In the genomic region with DNA sequence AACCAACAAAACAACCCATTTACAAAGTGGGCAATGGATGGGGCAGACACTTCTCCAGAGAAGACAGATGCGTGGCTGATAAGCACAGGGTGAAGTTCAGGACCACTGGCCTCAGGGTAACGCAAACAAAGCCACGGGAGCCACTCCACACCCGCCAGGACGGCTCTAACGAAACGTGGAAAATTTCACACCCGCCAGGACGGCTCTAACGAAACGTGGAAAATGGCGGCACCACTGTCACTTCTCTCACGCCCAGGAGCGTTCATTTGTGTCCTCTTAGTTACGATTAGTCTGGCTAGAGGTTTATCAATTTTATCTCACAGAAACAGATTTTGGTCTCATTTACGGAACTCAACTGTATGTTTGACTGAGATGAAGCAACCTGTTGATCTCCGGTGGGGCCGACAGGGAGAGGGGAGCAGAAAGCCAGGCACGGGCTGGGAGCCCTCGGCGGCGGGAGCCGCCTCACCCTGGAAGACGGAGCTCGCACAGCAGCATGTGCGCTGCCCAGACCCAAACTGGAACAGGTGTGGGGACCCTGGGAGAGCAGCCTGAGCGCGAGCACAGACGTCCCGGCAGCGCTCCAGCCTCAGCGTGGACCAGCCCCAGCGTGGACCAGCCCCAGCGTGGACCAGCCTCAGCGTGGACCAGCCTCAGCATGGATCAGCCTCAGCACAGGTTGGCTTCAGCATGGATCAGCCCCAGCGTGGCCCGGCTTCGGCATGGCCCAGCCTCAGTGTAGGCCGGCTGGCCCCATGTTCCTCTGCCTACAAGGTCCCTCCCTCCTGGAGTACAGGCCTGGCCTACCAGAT, we compare ENCODE assay signal across 17 cellular contexts.
"Had no signal": no experiment of that assay in that cellular context is flagged by ENCODE, and none has a peak within 500 bp of the region (broad histone marks: within the 10 kb centered on the region; RNA-seq: fewer than 3 reads in every experiment).

No MANE protein-coding gene starts in this region.

- H3K9me3 ChIP-seq: gastrocnemius medialis, heart left ventricle, thyroid gland, uterus had no signal

- H3K4me1 ChIP-seq: thyroid gland, uterus had no signal

- H3K4me3 Mint-ChIP-seq: dendritic cell treated with granulocyte-macrophage colony-stimulating factor and Interleukin-4, amounts not matched to agents 40 ng/mL and 50 ng/mL, for 4 days had no signal

- ATAC-seq: activated naive CD4-positive, alpha-beta T cell treated with anti-CD3 and anti-CD28 coated beads, Interleukin-2, amount 50 U/mL, for 72 hours; gastrocnemius medialis; left colon had no signal

- H3K27me3 ChIP-seq: brain microvascular endothelial cell, gastrocnemius medialis, heart left ventricle, thyroid gland, uterus had no signal

- H3K9me3 Mint-ChIP-seq: activated naive CD4-positive, alpha-beta T cell treated with anti-CD3 and anti-CD28 coated beads, Interleukin-2, amount 50 U/mL, for 72 hours; dendritic cell treated with granulocyte-macrophage colony-stimulating factor and Interleukin-4, amounts not matched to agents 40 ng/mL and 50 ng/mL, for 4 days had no signal

- H3K27ac ChIP-seq: brain microvascular endothelial cell, gastrocnemius medialis, thyroid gland, uterus had no signal

- DNase-seq: activated CD4-positive, alpha-beta T cell treated with anti-CD3 and anti-CD28 coated beads, Interleukin-2, amount 50 U/mL, for 48 hours; activated CD4-positive, CD25-positive, alpha-beta regulatory T cell treated with anti-CD3 and anti-CD28 coated beads, Interleukin-2, amount 50 U/mL, for 72 hours; anterior cingulate cortex; brain microvascular endothelial cell; effector memory CD4-positive, alpha-beta T cell; gastrocnemius medialis; left colon; midbrain; stimulated activated CD4-positive, alpha-beta T cell treated with anti-CD3 and anti-CD28 coated beads, Interleukin-12 subunit alpha, Interleukin-12 subunit beta, amount 100 ng/mL, for 4 hours; stimulated activated CD4-positive, alpha-beta T cell treated with anti-CD3 and anti-CD28 coated beads, Interleukin-2, amount 100 ng/mL, for 24 hours; SW 1271; T1000; thyroid gland; uterus had no signal

- H3K4me3 ChIP-seq: gastrocnemius medialis, heart left ventricle, thyroid gland, uterus had no signal

- H3K36me3 ChIP-seq: brain microvascular endothelial cell, gastrocnemius medialis, heart left ventricle, thyroid gland, uterus had no signal

- H3K27me3 Mint-ChIP-seq: dendritic cell treated with granulocyte-macrophage colony-stimulating factor and Interleukin-4, amounts not matched to agents 40 ng/mL and 50 ng/mL, for 4 days had no signal
